Comparison of ENCODE assay signal across 13 cellular contexts in genomic region chr17:45283711-45284110, GRCh38. TPM values are rescaled to one million over a fixed set of nuclear protein-coding genes. Genes with fewer than 3 reads are reported as not detected.
DNase-seq lines count a peak whose midpoint lies in the region; ATAC-seq and TF ChIP-seq lines count a peak whose summit lies in the region.
"Had no signal": no experiment of that assay in that cellular context is flagged by ENCODE, and none has a peak within 500 bp of the region (broad histone marks: within the 10 kb centered on the region; RNA-seq: fewer than 3 reads in every experiment).

No MANE protein-coding gene starts in this region.

- H3K36me3 ChIP-seq in gastroesophageal sphincter = peaks cover 0 to 66% of the 10 kb centered on the region in 2 donors

- CTCF ChIA-PET in activated CD4-positive, alpha-beta T cell treated with anti-CD3 and anti-CD28 coated beads, Interleukin-2, amount 10 ng/mL, durations not matched to agents 7 days and 5 days (lab: Charles Lee) = interaction anchor here (0.6 to 1.4 kb wide), 6 partner anchors 8 to 112 kb away, joined by 3 to 5 read pairs (median 3); no protein-coding TSS in a partner anchor
- CTCF ChIA-PET in activated CD4-positive, alpha-beta memory T cell treated with anti-CD3 and anti-CD28 coated beads for 36 hours (lab: Charles Lee) = interaction anchor here (0.6 to 3.3 kb wide), 12 partner anchors 10 to 148 kb away, joined by 3 to 14 read pairs (median 4); partner anchors contain the start of genes ACBD4 and MAP3K14

- 65% methylated on average over 4 of the region's 10 CpGs; no CpG with 5 or more reads in 1 of the 2 donors for WGBS in gastroesophageal sphincter (ENCODE audit: low coverage in 1 of 2), 2 donors

- no peak overlapping the region for H3K4me3 Mint-ChIP-seq in activated CD4-positive, alpha-beta T cell treated with anti-CD3 and anti-CD28 coated beads, Interleukin-2, amount 10 ng/mL, durations not matched to agents 7 days and 5 days
- no peak overlapping the region for H3K4me3 Mint-ChIP-seq in activated CD4-positive, alpha-beta memory T cell treated with anti-CD3 and anti-CD28 coated beads for 36 hours
- H3K4me3 Mint-ChIP-seq in stimulated activated effector memory CD8-positive, alpha-beta T cell treated with anti-CD3 and anti-CD28 coated beads, Interleukin-12 subunit alpha, Interleukin-12 subunit beta, amount 100 ng/mL, for 72 hours = no peak overlapping the region

- peaks cover 3 to 98% (median 32%) of the 10 kb centered on the region in 3 donors for H3K4me1 ChIP-seq in gastroesophageal sphincter

- TF ChIP-seq EP300 in gastroesophageal sphincter (IDR thresholded peaks at IDR 0.05) = no peak

- no peaks in the 10 kb centered on the region for H3K27me3 Mint-ChIP-seq in activated CD4-positive, alpha-beta T cell treated with anti-CD3 and anti-CD28 coated beads, Interleukin-2, amount 10 ng/mL, durations not matched to agents 7 days and 5 days
- no peaks in the 10 kb centered on the region for H3K27me3 Mint-ChIP-seq in activated CD4-positive, alpha-beta memory T cell treated with anti-CD3 and anti-CD28 coated beads for 36 hours

- H3K27ac Mint-ChIP-seq in activated CD4-positive, alpha-beta T cell treated with anti-CD3 and anti-CD28 coated beads, Interleukin-2, amount 10 ng/mL, durations not matched to agents 7 days and 5 days = peak overlapping the region; percentile 82
- peak overlapping the region; percentile 85 for H3K27ac Mint-ChIP-seq in activated CD4-positive, alpha-beta memory T cell treated with anti-CD3 and anti-CD28 coated beads for 36 hours
- peak overlapping the region; percentile 90 for H3K27ac Mint-ChIP-seq in stimulated activated effector memory CD8-positive, alpha-beta T cell treated with anti-CD3 and anti-CD28 coated beads, Interleukin-12 subunit alpha, Interleukin-12 subunit beta, amount 100 ng/mL, for 72 hours

- DNase-seq in activated CD4-positive, alpha-beta T cell treated with anti-CD3 and anti-CD28 coated beads, Interleukin-2, amount 10 ng/mL, durations not matched to agents 7 days and 5 days = no peak
- DNase-seq in activated CD4-positive, alpha-beta T cell treated with anti-CD3 and anti-CD28 coated beads, Interleukin-2, amount 50 U/mL, for 1 hour = no peak
- DNase-seq in activated CD4-positive, alpha-beta memory T cell treated with anti-CD3 and anti-CD28 coated beads for 36 hours = no peak
- DNase-seq in stimulated activated effector memory CD8-positive, alpha-beta T cell treated with anti-CD3 and anti-CD28 coated beads, Interleukin-12 subunit alpha, Interleukin-12 subunit beta, amount 100 ng/mL, for 72 hours (ENCODE audit: low spot score in 2 of 2) = no peak
- DNase-seq in DMS153 treated with DMSO at 0.1 percent for 48 hours (lab: John Stamatoyannopoulos, UW; ENCODE audit: unreplicated experiment) = no peak
- DNase-seq: tibial artery had no signal

- no peaks in the 10 kb centered on the region for H3K9me3 ChIP-seq in gastroesophageal sphincter
- H3K9me3 ChIP-seq: tibial artery had no signal

- ATAC-seq in gastroesophageal sphincter (no peak), HG03521 (IDR thresholded peaks at IDR 0.05; ENCODE audit: unreplicated experiment) (no peak), HG02623 (IDR thresholded peaks at IDR 0.05; ENCODE audit: unreplicated experiment) (no peak)
- no peak for ATAC-seq in stimulated activated effector memory CD8-positive, alpha-beta T cell treated with anti-CD3 and anti-CD28 coated beads, Interleukin-12 subunit alpha, Interleukin-12 subunit beta, amount 100 ng/mL, for 72 hours

- H3K27me3 ChIP-seq in gastroesophageal sphincter = no peaks in the 10 kb centered on the region
- H3K27me3 ChIP-seq: tibial artery had no signal

- peaks cover 51% of the 10 kb centered on the region for H3K36me3 Mint-ChIP-seq in activated CD4-positive, alpha-beta T cell treated with anti-CD3 and anti-CD28 coated beads, Interleukin-2, amount 10 ng/mL, durations not matched to agents 7 days and 5 days (ENCODE audit: low read depth)
- peaks cover 44% of the 10 kb centered on the region for H3K36me3 Mint-ChIP-seq in activated CD4-positive, alpha-beta memory T cell treated with anti-CD3 and anti-CD28 coated beads for 36 hours
- peaks cover 100% of the 10 kb centered on the region for H3K36me3 Mint-ChIP-seq in stimulated activated effector memory CD8-positive, alpha-beta T cell treated with anti-CD3 and anti-CD28 coated beads, Interleukin-12 subunit alpha, Interleukin-12 subunit beta, amount 100 ng/mL, for 72 hours

- TF ChIP-seq CTCF in gastroesophageal sphincter (IDR thresholded peaks at IDR 0.05) = no peak

- peak overlapping the region; percentile 21 to 82 (median 79) for H3K27ac ChIP-seq in gastroesophageal sphincter
- H3K27ac ChIP-seq: tibial artery had no signal

- H3K9me3 Mint-ChIP-seq in activated CD4-positive, alpha-beta T cell treated with anti-CD3 and anti-CD28 coated beads, Interleukin-2, amount 10 ng/mL, durations not matched to agents 7 days and 5 days = no peaks in the 10 kb centered on the region
- no peaks in the 10 kb centered on the region for H3K9me3 Mint-ChIP-seq in activated CD4-positive, alpha-beta memory T cell treated with anti-CD3 and anti-CD28 coated beads for 36 hours
- no peaks in the 10 kb centered on the region for H3K9me3 Mint-ChIP-seq in stimulated activated effector memory CD8-positive, alpha-beta T cell treated with anti-CD3 and anti-CD28 coated beads, Interleukin-12 subunit alpha, Interleukin-12 subunit beta, amount 100 ng/mL, for 72 hours

- no peak overlapping the region for H3K4me3 ChIP-seq in gastroesophageal sphincter
- H3K4me3 ChIP-seq: tibial artery had no signal

- intact Hi-C loops in activated CD4-positive, alpha-beta memory T cell treated with anti-CD3 and anti-CD28 coated beads for 36 hours (cut with micrococcal nuclease) = no loop called here

- TF ChIP-seq POLR2A in gastroesophageal sphincter (IDR thresholded peaks at IDR 0.05) = no peak

- POLR2A ChIA-PET in activated CD4-positive, alpha-beta T cell treated with anti-CD3 and anti-CD28 coated beads, Interleukin-2, amount 10 ng/mL, durations not matched to agents 7 days and 5 days (lab: Charles Lee) = no interaction called here
- POLR2A ChIA-PET in activated CD4-positive, alpha-beta memory T cell treated with anti-CD3 and anti-CD28 coated beads for 36 hours (lab: Charles Lee) = interaction anchor here (1.2 kb wide), 1 partner anchor 32 kb away, joined by 3 read pairs; no protein-coding TSS in a partner anchor

- peaks cover 28% of the 10 kb centered on the region for H3K4me1 Mint-ChIP-seq in activated CD4-positive, alpha-beta T cell treated with anti-CD3 and anti-CD28 coated beads, Interleukin-2, amount 10 ng/mL, durations not matched to agents 7 days and 5 days
- peaks cover 4% of the 10 kb centered on the region for H3K4me1 Mint-ChIP-seq in activated CD4-positive, alpha-beta memory T cell treated with anti-CD3 and anti-CD28 coated beads for 36 hours (ENCODE audit: low read depth)
- H3K4me1 Mint-ChIP-seq in stimulated activated effector memory CD8-positive, alpha-beta T cell treated with anti-CD3 and anti-CD28 coated beads, Interleukin-12 subunit alpha, Interleukin-12 subunit beta, amount 100 ng/mL, for 72 hours = peaks cover 24% of the 10 kb centered on the region

RNA-seq across cellular contexts. Expression of gene SPATA32, which starts 21.8 kb away (rescaled TPM):
- total RNA-seq in activated CD4-positive, alpha-beta T cell treated with anti-CD3 and anti-CD28 coated beads, Interleukin-2, amount 10 ng/mL, durations not matched to agents 7 days and 5 days = under 1 TPM; 0.27 to 0.67 TPM
- total RNA-seq in activated CD4-positive, alpha-beta memory T cell treated with anti-CD3 and anti-CD28 coated beads for 36 hours = under 1 TPM in 1 of 2 experiments, not detected in 1; 0.12 TPM
- total RNA-seq in gastroesophageal sphincter = not detected
- total RNA-seq: A673, mucosa of gallbladder, PC-3, right cardiac atrium had no signal

RNA-seq across cellular contexts. Expression of gene MAP3K14, which starts 33.1 kb away (rescaled TPM):
- total RNA-seq in activated CD4-positive, alpha-beta T cell treated with anti-CD3 and anti-CD28 coated beads, Interleukin-2, amount 10 ng/mL, durations not matched to agents 7 days and 5 days = 10 to 100 TPM; 25.8 to 26.0 TPM
- 10 to 100 TPM; 62.9 to 65.0 TPM for total RNA-seq in activated CD4-positive, alpha-beta memory T cell treated with anti-CD3 and anti-CD28 coated beads for 36 hours
- total RNA-seq in gastroesophageal sphincter = 10 to 100 TPM in 3 of 4 donors, 1 to 10 TPM in 1; 8.5 to 17.5 (median 13.5) TPM
